ENCODE assay signal across 7 cellular contexts in the genomic region with DNA sequence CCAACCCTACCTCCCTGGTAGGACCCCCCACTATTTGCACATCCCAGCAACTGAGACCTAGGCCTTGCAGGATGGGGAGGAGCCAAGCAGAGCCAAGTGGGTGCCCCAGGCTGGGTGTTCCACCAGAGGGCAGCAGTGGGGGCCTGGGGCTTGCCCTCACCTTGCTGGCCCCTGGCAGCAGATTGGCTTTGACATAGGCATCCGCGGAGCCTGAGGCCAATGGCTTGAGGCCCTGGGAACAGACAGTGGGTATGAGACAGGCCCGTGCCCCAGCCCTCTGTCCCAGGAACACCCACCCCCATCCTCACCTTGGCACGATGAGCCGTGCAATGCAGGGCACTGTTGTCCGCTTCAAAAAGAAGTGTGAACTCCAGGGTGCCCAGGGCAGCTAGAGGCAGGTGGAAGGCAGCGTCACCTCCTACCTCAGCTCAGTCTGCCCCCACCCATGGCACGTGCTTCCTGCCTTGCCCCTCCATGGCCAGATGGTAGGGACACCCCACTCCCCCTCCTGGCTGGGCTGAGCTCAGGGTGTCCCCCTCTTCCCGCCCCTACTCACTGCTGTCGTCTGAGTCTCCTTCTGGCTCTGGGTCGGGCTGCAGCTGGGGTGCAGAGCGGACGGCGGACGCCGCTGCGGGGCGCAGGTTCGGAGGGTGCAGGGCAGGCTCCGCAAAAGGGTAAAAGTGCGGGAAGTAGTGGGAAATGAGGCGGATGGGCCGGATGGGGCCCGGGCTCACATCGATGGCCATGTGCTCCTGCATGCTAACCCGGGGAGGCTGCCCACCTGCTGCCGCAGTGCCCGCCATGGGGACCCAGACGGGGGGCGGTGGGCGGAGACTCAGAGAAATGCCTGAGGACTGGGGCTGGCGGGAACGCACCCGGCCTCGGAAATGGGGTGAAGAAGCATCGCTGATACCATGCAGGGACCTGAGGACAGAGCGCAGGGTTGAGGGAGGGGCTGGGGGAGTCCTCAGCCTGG. TPM values are rescaled to one million over a fixed set of nuclear protein-coding genes. Genes with fewer than 3 reads are reported as not detected.
DNase-seq lines count a peak whose midpoint lies in the region; ATAC-seq and TF ChIP-seq lines count a peak whose summit lies in the region.

No MANE protein-coding gene starts in this region.

- peak; percentile 64 for DNase-seq in GM12865 (ENCODE audit: low read depth)
- peak; percentile 21 for DNase-seq in MV-4-11 (lab: John Stamatoyannopoulos, UW)
- DNase-seq in activated CD4-positive, alpha-beta T cell treated with anti-CD3 and anti-CD28 coated beads, Interleukin-2, amount 50 U/mL, for 48 hours: peak; percentile 81 to 82
- peak; percentile 24 for DNase-seq in fibroblast of pulmonary artery (ENCODE audit: low read depth)
- DNase-seq in smooth muscle cell (lab: John Stamatoyannopoulos, UW; ENCODE audit: unreplicated experiment): no peak

- TF ChIP-seq CTCF in GM12865 (IDR thresholded peaks at IDR 0.05; ENCODE audit: insufficient read depth, low read depth, low read length, missing control alignments): peak; percentile 71
- peak; percentile 49 for TF ChIP-seq CTCF in fibroblast of pulmonary artery (IDR thresholded peaks at IDR 0.05; ENCODE audit: low read length, missing control alignments)
- TF ChIP-seq CTCF in smooth muscle cell (IDR thresholded peaks at IDR 0.05; ENCODE audit: borderline replicate concordance, insufficient read depth, poor library complexity, severe bottlenecking): peak; percentile 37

- no peak overlapping the region for H3K4me3 ChIP-seq in GM12865 (ENCODE audit: low read depth, low read length)
- H3K4me3 ChIP-seq in fibroblast of pulmonary artery (replicated peaks; ENCODE audit: low read depth, low read length): no peak overlapping the region
- no peak overlapping the region for H3K4me3 ChIP-seq in smooth muscle cell

- no peak overlapping the region for H3K27ac ChIP-seq in smooth muscle cell (ENCODE audit: low read depth)

- no peaks in the 10 kb centered on the region for H4K20me1 ChIP-seq in smooth muscle cell (ENCODE audit: low read depth)

- no peaks in the 10 kb centered on the region for H3K36me3 ChIP-seq in smooth muscle cell (ENCODE audit: low read depth)

- ATAC-seq in GM21423 (IDR thresholded peaks at IDR 0.05; ENCODE audit: unreplicated experiment) (no peak), HG03139 (IDR thresholded peaks at IDR 0.05; ENCODE audit: unreplicated experiment) (no peak)

- no peak overlapping the region for H3K9ac ChIP-seq in smooth muscle cell (ENCODE audit: low read depth)

- H3F3A ChIP-seq in smooth muscle cell (ENCODE audit: low read depth): no peaks in the 10 kb centered on the region

- H3K27me3 ChIP-seq in smooth muscle cell (ENCODE audit: low read depth): no peaks in the 10 kb centered on the region

- H3K9me3 ChIP-seq in smooth muscle cell (replicated peaks; ENCODE audit: low read depth): no peaks in the 10 kb centered on the region

- H3K4me1 ChIP-seq in smooth muscle cell (ENCODE audit: low read depth): peaks cover 11% of the 10 kb centered on the region

- no peak overlapping the region for H2AFZ ChIP-seq in smooth muscle cell (ENCODE audit: low read depth)

- WGBS in smooth muscle cell (ENCODE audit: low lambda C conversion rate): 84% methylated on average over 37 of the region's 37 CpGs

- H3K79me2 ChIP-seq in smooth muscle cell (ENCODE audit: low read depth): no peaks in the 10 kb centered on the region

- no peak overlapping the region for H3K4me2 ChIP-seq in smooth muscle cell

RNA-seq across cellular contexts. Expression of a gene that starts 9.0 kb away (rescaled TPM):
- total RNA-seq in smooth muscle cell: 110 and 111 TPM in 2 replicates
- polyA plus RNA-seq in smooth muscle cell: 201 and 207 TPM in 2 replicates

RNA-seq across cellular contexts. Expression of a gene that starts 14.0 kb away (rescaled TPM):
- 0.67 and 9.2 TPM in 2 replicates for total RNA-seq in smooth muscle cell
- polyA plus RNA-seq in smooth muscle cell: 15.6 and 17.6 TPM in 2 replicates

RNA-seq across cellular contexts. Expression of a gene that starts 23.8 kb away (rescaled TPM):
- total RNA-seq in smooth muscle cell: not detected in 2 replicates
- not detected in 2 replicates for polyA plus RNA-seq in smooth muscle cell

RNA-seq across cellular contexts. Expression of a gene that starts 32.1 kb away (rescaled TPM):
- 739 and 874 TPM in 2 replicates for total RNA-seq in smooth muscle cell
- 1,489 and 1,525 TPM in 2 replicates for polyA plus RNA-seq in smooth muscle cell

RNA-seq across cellular contexts. Expression of a gene that starts 34.8 kb away (rescaled TPM):
- total RNA-seq in smooth muscle cell: not detected in 2 replicates
- polyA plus RNA-seq in smooth muscle cell: not detected in 2 replicates
